Comparison of ENCODE assay signal across 13 cellular contexts in the genomic region with DNA sequence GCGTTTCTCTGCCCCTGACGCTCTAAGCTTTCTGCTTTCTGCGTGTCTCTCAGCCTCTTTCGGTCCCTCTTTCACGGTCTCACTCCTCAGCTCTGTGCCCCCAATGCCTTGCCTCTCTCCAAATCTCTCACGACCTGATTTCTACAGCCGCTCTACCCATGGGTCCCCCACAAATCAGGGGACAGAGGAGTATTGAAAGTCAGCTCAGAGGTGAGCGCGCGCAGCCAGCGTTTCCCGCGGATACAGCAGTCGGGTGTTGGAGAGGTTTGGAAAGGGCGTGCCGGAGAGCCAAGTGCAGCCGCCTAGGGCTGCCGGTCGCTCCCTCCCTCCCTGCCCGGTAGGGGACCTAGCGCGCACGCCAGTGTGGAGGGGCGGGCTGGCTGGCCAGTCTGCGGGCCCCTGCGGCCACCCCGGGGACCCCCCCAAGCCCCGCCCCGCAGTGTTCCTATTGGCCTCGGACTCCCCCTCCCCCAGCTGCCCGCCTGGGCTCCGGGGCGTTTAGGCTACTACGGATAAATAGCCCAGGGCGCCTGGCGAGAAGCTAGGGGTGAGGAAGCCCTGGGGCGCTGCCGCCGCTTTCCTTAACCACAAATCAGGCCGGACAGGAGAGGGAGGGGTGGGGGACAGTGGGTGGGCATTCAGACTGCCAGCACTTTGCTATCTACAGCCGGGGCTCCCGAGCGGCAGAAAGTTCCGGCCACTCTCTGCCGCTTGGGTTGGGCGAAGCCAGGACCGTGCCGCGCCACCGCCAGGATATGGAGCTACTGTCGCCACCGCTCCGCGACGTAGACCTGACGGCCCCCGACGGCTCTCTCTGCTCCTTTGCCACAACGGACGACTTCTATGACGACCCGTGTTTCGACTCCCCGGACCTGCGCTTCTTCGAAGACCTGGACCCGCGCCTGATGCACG. TPM values are rescaled to one million over a fixed set of nuclear protein-coding genes. Genes with fewer than 3 reads are reported as not detected.
DNase-seq lines count a peak whose midpoint lies in the region; ATAC-seq, FAIRE-seq and TF ChIP-seq lines count a peak whose summit lies in the region.
"Had no signal": no experiment of that assay in that cellular context is flagged by ENCODE, and none has a peak within 500 bp of the region (broad histone marks: within the 10 kb centered on the region; RNA-seq: fewer than 3 reads in every experiment).

A gene (plus strand): TSS at position 544 of the 912 bp plus-strand sequence. CDS start 212 bp downstream, at position 756.

- H3K4me3 ChIP-seq in H1 (ENCODE audit: extremely low read depth in 1 of 4, insufficient read depth in 2 of 4, low read depth in 3 of 4, low read length in 4 of 4), result peak within 1 kb of the TSS; percentile 28 to 56 (median 48); a peak in 7 of 8 replicates

- TF ChIP-seq POLR2A in H1 (IDR thresholded peaks at IDR 0.05; ENCODE audit: control extremely low read depth in 1 of 2, low read depth in 2 of 2, low read length in 2 of 2) (no peak), GM12891 (IDR thresholded peaks at IDR 0.05; ENCODE audit: low read depth, low read length) (no peak)

- peak within 1 kb of the TSS; percentile 22 for H2AFZ ChIP-seq in H1 (ENCODE audit: low read length)

- H3K9me3 ChIP-seq in H1 (ENCODE audit: insufficient read depth in 2 of 2, low read depth in 1 of 2, low read length in 1 of 2), result peaks cover 0 to 5% of the 10 kb centered on the region in 2 experiments; a peak in 1 of 4 replicates
- H3K9me3 ChIP-seq: spleen had no signal

- peak within 1 kb of the TSS; percentile 81 to 98 for H3K4me2 ChIP-seq in H1 (ENCODE audit: insufficient read depth in 1 of 2, low read depth in 2 of 2, low read length in 2 of 2)

- 0 out of 2 replicates have a peak within 1 kb of the TSS, but pooled peaks have one; percentile 17 for H2BK12ac ChIP-seq in H1 (ENCODE audit: low read depth, low read length)

- peak within 1 kb of the TSS; percentile 8; the same call in 1 of the 2 replicates for H4K8ac ChIP-seq in H1 (ENCODE audit: extremely low read depth, insufficient read depth, low read length)

- WGBS in H1 (ENCODE audit: extremely low coverage in 1 of 2, insufficient coverage in 1 of 2, insufficient read length in 1 of 2, insufficient replicate concordance in 2 of 2, low coverage in 1 of 2, low lambda C conversion rate in 2 of 2, missing lambda C conversion rate in 1 of 2), 2 experiments, result 6% methylated on average over 32 of the region's 69 CpGs; no CpG with 5 or more reads in 1 of the 2 experiments

- H4K91ac ChIP-seq in H1 (replicated peaks; ENCODE audit: insufficient read length, low read length), result no peak within 1 kb of the TSS

- H2BK120ac ChIP-seq in H1 (replicated peaks; ENCODE audit: low read depth, low read length), result no peak within 1 kb of the TSS

- no peak within 1 kb of the TSS for H2BK5ac ChIP-seq in H1 (ENCODE audit: low read depth, low read length)

- FAIRE-seq in H1 (lab: Jason Lieb, UNC) (no peak), GM12891 (lab: Jason Lieb, UNC) (no peak)
- FAIRE-seq: bronchial epithelial cell had no signal

- DNase-seq in DMS79 treated with DMSO at 0.1 percent for 48 hours (lab: John Stamatoyannopoulos, UW) (peak; percentile 39), LoVo (ENCODE audit: low spot score) (peak; percentile 3), H1 (ENCODE audit: low read depth in 1 of 2, low spot score in 2 of 2) (peak in 1 of 2 experiments; percentile 68), myocyte (ENCODE audit: low read depth) (peak; percentile 98), GM12891 (ENCODE audit: insufficient read length, low spot score) (no peak), NAMALWA (ENCODE audit: low spot score) (no peak)
- no peak for DNase-seq in activated effector memory CD4-positive, alpha-beta T cell treated with Interleukin-2 at 50 U/mL for 16 hours
- DNase-seq: activated T-cell treated with anti-CD3 and anti-CD28 coated beads, Interleukin-2, amount 50 U/mL, for 1 hour; NCI-H774; spleen had no signal

- no peak within 1 kb of the TSS; the same call in 1 of the 2 replicates for H3K18ac ChIP-seq in H1 (ENCODE audit: extremely low read depth, low read length)

- no peak within 1 kb of the TSS for H3K27ac ChIP-seq in H1 (ENCODE audit: low read depth, low read length)
- H3K27ac ChIP-seq: spleen had no signal

- H3K4me1 ChIP-seq in H1 (replicated peaks in 1 of 4; ENCODE audit: control insufficient read depth in 3 of 4, insufficient read depth in 4 of 4, low read length in 3 of 4), result peaks cover 0 to 31% (median 14%) of the 10 kb centered on the region in 4 experiments; a peak in 6 of 7 replicates

- no peak within 1 kb of the TSS for H3K23ac ChIP-seq in H1 (ENCODE audit: insufficient read length)

- peaks cover 9% of the 10 kb centered on the region for H3K23me2 ChIP-seq in H1 (ENCODE audit: low read depth, low read length)

- no peak within 1 kb of the TSS for H3K14ac ChIP-seq in H1 (ENCODE audit: insufficient read length)

- H2AK5ac ChIP-seq in H1 (ENCODE audit: low read depth, low read length), result no peak within 1 kb of the TSS

- H3K4ac ChIP-seq in H1 (replicated peaks; ENCODE audit: insufficient read length, low read depth, low read length), result no peak within 1 kb of the TSS

- TF ChIP-seq EP300 in H1 (IDR thresholded peaks at IDR 0.05; ENCODE audit: borderline replicate concordance in 1 of 2, low read depth in 2 of 2, low read length in 2 of 2), result no peak

- POLR2A ChIA-PET in H1 (lab: Charles Lee; ENCODE audit: partially characterized antibody), result interaction anchor here (1.2 to 1.5 kb wide), 2 partner anchors 16 to 120 kb away, joined by 3 to 5 read pairs; a partner anchor contains a TSS

- no peaks in the 10 kb centered on the region for H3K79me2 ChIP-seq in H1 (ENCODE audit: control insufficient read depth in 1 of 2, insufficient read depth in 2 of 2, low read length in 2 of 2)

- no peak within 1 kb of the TSS for H3K56ac ChIP-seq in H1 (replicated peaks; ENCODE audit: insufficient read length, low read depth, low read length)

- ATAC-seq in HG02981 (IDR thresholded peaks at IDR 0.05; ENCODE audit: unreplicated experiment), result no peak

- peaks cover 8 to 9% of the 10 kb centered on the region in 2 experiments for H4K20me1 ChIP-seq in H1 (replicated peaks in 1 of 2; ENCODE audit: control insufficient read depth in 1 of 2, insufficient read depth in 2 of 2, low read length in 2 of 2)

- H2BK15ac ChIP-seq in H1 (ENCODE audit: low read length), result no peak within 1 kb of the TSS

- no peak within 1 kb of the TSS for H4K5ac ChIP-seq in H1 (ENCODE audit: insufficient read length, low read depth, low read length)

- peaks cover 57 to 86% (median 76%) of the 10 kb centered on the region in 4 experiments for H3K27me3 ChIP-seq in H1 (replicated peaks in 1 of 4; ENCODE audit: control insufficient read depth in 3 of 4, extremely low read depth in 1 of 4, insufficient read depth in 3 of 4, low read length in 3 of 4)

- no peak within 1 kb of the TSS for H3K9ac ChIP-seq in H1 (replicated peaks in 1 of 4; ENCODE audit: extremely low read depth in 1 of 4, low read depth in 3 of 4, low read length in 3 of 4)

- H3K36me3 ChIP-seq in H1 (ENCODE audit: control insufficient read depth in 2 of 4, insufficient read depth in 4 of 4, low read length in 3 of 4), result no peaks in the 10 kb centered on the region; a peak in 1 of 8 replicates
- H3K36me3 ChIP-seq: spleen had no signal

- no peak for TF ChIP-seq RAD21 in H1 (IDR thresholded peaks at IDR 0.05 in 1 of 2, conservative IDR thresholded peaks at IDR 0.05 in 1 of 2; ENCODE audit: low read depth in 2 of 2, low read length in 2 of 2)

- H3K79me1 ChIP-seq in H1 (ENCODE audit: low read depth, low read length), result no peaks in the 10 kb centered on the region

- CTCF ChIA-PET in H1 (lab: Charles Lee; ENCODE audit: partially characterized antibody), result interaction anchor here (0.7 to 15.7 kb wide), 31 partner anchors 11 to 365 kb away, joined by 3 to 290 read pairs (median 4); a partner anchor contains a TSS

- H2BK20ac ChIP-seq in H1 (ENCODE audit: low read length), result no peak within 1 kb of the TSS

- no peak for TF ChIP-seq CTCF in H1 (IDR thresholded peaks at IDR 0.05; ENCODE audit: control extremely low read depth in 1 of 3, insufficient read depth in 1 of 3, low read depth in 1 of 3, low read length in 3 of 3)

TF ChIP-seq in H1, 55 proteins besides CTCF, POLR2A, EP300 and RAD21 (continues in another document):
- TF ChIP-seq POU5F1 (IDR thresholded peaks at IDR 0.05; ENCODE audit: low read depth, low read length), result no peak
- TF ChIP-seq, protein P1, sequence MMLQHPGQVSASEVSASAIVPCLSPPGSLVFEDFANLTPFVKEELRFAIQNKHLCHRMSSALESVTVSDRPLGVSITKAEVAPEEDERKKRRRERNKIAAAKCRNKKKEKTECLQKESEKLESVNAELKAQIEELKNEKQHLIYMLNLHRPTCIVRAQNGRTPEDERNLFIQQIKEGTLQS (IDR thresholded peaks at IDR 0.05; ENCODE audit: insufficient read depth, low read depth, low read length), result no peak
- no peak for TF ChIP-seq TBP (IDR thresholded peaks at IDR 0.05; ENCODE audit: low read depth, low read length)
- peak; percentile 71 for TF ChIP-seq EZH2 (IDR thresholded peaks at IDR 0.05; ENCODE audit: low read depth, low read length, severe bottlenecking)
- peak; percentile 29 for TF ChIP-seq RNF2 (IDR thresholded peaks at IDR 0.05; ENCODE audit: borderline replicate concordance, low read depth, low read length, missing control alignments, poor library complexity, severe bottlenecking)

TF ChIP-seq in GM12891, 5 proteins besides CTCF, POLR2A, EP300 and RAD21:
- no peak for TF ChIP-seq TAF1 (IDR thresholded peaks at IDR 0.05; ENCODE audit: low read depth, low read length)
- TF ChIP-seq PAX5 (IDR thresholded peaks at IDR 0.05; ENCODE audit: insufficient read depth, low read length, severe bottlenecking), result no peak
- no peak for TF ChIP-seq POLR2AphosphoS5 (IDR thresholded peaks at IDR 0.05; ENCODE audit: low read depth, low read length)
- no peak for TF ChIP-seq POU2F2 (IDR thresholded peaks at IDR 0.05; ENCODE audit: low read depth, low read length)
- TF ChIP-seq SPI1 (IDR thresholded peaks at IDR 0.05; ENCODE audit: low read depth, low read length), result no peak

RNA-seq across cellular contexts. Expression of the gene that starts here (rescaled TPM):
- total RNA-seq in H1 (2021; fragmentation: NEBNext Ultra II Directional; extraction: Animal tissue kit (Norgen Biotek cat#: 25700)), result not detected in 2 replicates
- polyA plus RNA-seq in H1 (2011; rRNA removed), result 0.06 TPM in 1 of 2 replicates, not detected in the other
- not detected for polyA plus RNA-seq in H1 (2011; cell fraction: cytosol; rRNA removed)
- not detected for polyA plus RNA-seq in H1 (2011; cell fraction: nucleus; rRNA removed)
- not detected in 4 replicates for polyA plus RNA-seq in H1 (2012, experiment 1 of 2)
- polyA plus RNA-seq in H1 (2012, experiment 2 of 2), result not detected
- not detected for polyA plus RNA-seq in H1 (2013, experiment 1 of 2)
- not detected for polyA plus RNA-seq in H1 (2013, experiment 2 of 2)
- polyA minus RNA-seq in H1 (2011; rRNA and poly(A)+ RNA removed), result not detected in 2 replicates
- polyA minus RNA-seq in H1 (2011; cell fraction: cytosol; rRNA and poly(A)+ RNA removed), result not detected
- not detected for polyA minus RNA-seq in H1 (2011; cell fraction: nucleus; rRNA and poly(A)+ RNA removed)
- 398 and 510 TPM in 2 replicates for total RNA-seq in myocyte
- 97.5 TPM for polyA plus RNA-seq in myocyte (2012)
- polyA plus RNA-seq in GM12891 (2012; ENCODE audit: low read depth, missing spikeins), result not detected
- total RNA-seq: bronchial epithelial cell; CD8-positive, alpha-beta memory T cell; spleen had no signal
- polyA plus RNA-seq: CD8-positive, alpha-beta memory T cell had no signal

Comparison
In these comparisons a context has a peak if more than half of its experiments do, and no peak if none do; other contexts are left out.
1. RNA of the gene that starts here (total RNA-seq): 398 to 510 TPM in myocyte; not detected in H1; every median in the first group is over 100 times any median in the second.
2. DNase-seq: peak in DMS79 treated with DMSO at 0.1 percent for 48 hours (single experiment), LoVo (single experiment) and myocyte (single experiment); none in GM12891 (single experiment), activated effector memory CD4-positive, alpha-beta T cell treated with Interleukin-2 at 50 U/mL for 16 hours (single experiment) and NAMALWA (single experiment).